ENCODE assay signal across 38 cellular contexts in the genomic region with DNA sequence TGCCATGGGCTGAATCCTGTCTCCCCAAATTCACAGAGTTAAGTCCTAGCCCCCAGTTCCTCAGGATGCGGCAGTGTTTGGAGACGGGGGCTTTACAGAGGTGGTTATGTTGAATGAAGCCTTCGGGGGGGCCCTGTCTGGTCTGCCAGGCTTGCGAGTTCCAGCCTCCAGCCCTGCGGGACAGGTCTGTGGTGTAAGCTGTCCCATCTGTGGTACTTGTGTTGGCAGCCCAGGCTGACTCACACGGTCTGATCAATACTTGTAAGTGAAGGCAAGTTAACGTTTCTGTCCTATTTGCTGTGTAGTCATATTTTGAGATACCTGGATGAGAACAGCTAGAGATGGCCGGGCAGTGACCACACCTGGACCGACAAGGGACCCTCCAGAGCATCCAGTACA. TPM values are rescaled to one million over a fixed set of nuclear protein-coding genes. Genes with fewer than 3 reads are reported as not detected.
"Had no signal": no experiment of that assay in that cellular context is flagged by ENCODE, and none has a peak within 500 bp of the region (broad histone marks: within the 10 kb centered on the region; RNA-seq: fewer than 3 reads in every experiment).

No MANE protein-coding gene starts in this region.

- H3K4me1 Mint-ChIP-seq: activated naive CD4-positive, alpha-beta T cell treated with anti-CD3 and anti-CD28 coated beads, Interleukin-2, amount 50 U/mL, for 24 hours; activated naive CD8-positive, alpha-beta T cell treated with anti-CD3 and anti-CD28 coated beads, Interleukin-2, amount 10 ng/mL, durations not matched to agents 7 days and 5 days had no signal

- H3K27me3 ChIP-seq: body of pancreas, MG63 had no signal

- FAIRE-seq: astrocyte had no signal

- H3K9me3 ChIP-seq: body of pancreas, breast epithelium, MG63, SJCRH30 had no signal

- H3K27ac ChIP-seq: body of pancreas, breast epithelium, SJCRH30, SK-N-MC, WERI-Rb-1 had no signal

- H3K4me1 ChIP-seq: body of pancreas, breast epithelium, SJCRH30 had no signal

- H3K9me3 Mint-ChIP-seq: activated CD4-positive, alpha-beta memory T cell treated with anti-CD3 and anti-CD28 coated beads, Interleukin-2, amount 10 ng/mL, durations not matched to agents 7 days and 5 days; activated naive CD4-positive, alpha-beta T cell treated with anti-CD3 and anti-CD28 coated beads, Interleukin-2, amount 50 U/mL, for 24 hours; activated naive CD8-positive, alpha-beta T cell treated with anti-CD3 and anti-CD28 coated beads, Interleukin-2, amount 10 ng/mL, durations not matched to agents 7 days and 5 days; activated T-cell treated with anti-CD3 and anti-CD28 coated beads, Interleukin-2, amount 50 U/mL, for 24 hours; activated T-helper 2 cell treated with anti-CD3 and anti-CD28 coated beads, Interferon-gamma antibody, Interleukin-2, Interleukin-4, amounts not matched to agents 10 μg/mL and 5 μg/mL and 100 μg/mL, durations not matched to agents 14 hours and 24 hours and 36 hours had no signal

- H3K4me3 Mint-ChIP-seq: activated CD4-positive, alpha-beta memory T cell treated with anti-CD3 and anti-CD28 coated beads, Interleukin-2, amount 10 ng/mL, durations not matched to agents 7 days and 5 days; activated naive CD4-positive, alpha-beta T cell treated with anti-CD3 and anti-CD28 coated beads, Interleukin-2, amount 50 U/mL, for 24 hours; activated naive CD8-positive, alpha-beta T cell treated with anti-CD3 and anti-CD28 coated beads, Interleukin-2, amount 10 ng/mL, durations not matched to agents 7 days and 5 days; activated T-cell treated with anti-CD3 and anti-CD28 coated beads, Interleukin-2, amount 50 U/mL, for 24 hours had no signal

- H3K36me3 Mint-ChIP-seq: activated naive CD4-positive, alpha-beta T cell treated with anti-CD3 and anti-CD28 coated beads, Interleukin-2, amount 50 U/mL, for 24 hours; activated naive CD8-positive, alpha-beta T cell treated with anti-CD3 and anti-CD28 coated beads, Interleukin-2, amount 10 ng/mL, durations not matched to agents 7 days and 5 days had no signal

- H3K27me3 Mint-ChIP-seq: activated naive CD4-positive, alpha-beta T cell treated with anti-CD3 and anti-CD28 coated beads, Interleukin-2, amount 50 U/mL, for 24 hours had no signal

- H3K36me3 ChIP-seq: breast epithelium, MG63, SJCRH30, WERI-Rb-1 had no signal

- H3K27ac Mint-ChIP-seq: activated CD4-positive, alpha-beta memory T cell treated with anti-CD3 and anti-CD28 coated beads, Interleukin-2, amount 10 ng/mL, durations not matched to agents 7 days and 5 days; activated naive CD4-positive, alpha-beta T cell treated with anti-CD3 and anti-CD28 coated beads, Interleukin-2, amount 50 U/mL, for 24 hours; activated naive CD8-positive, alpha-beta T cell treated with anti-CD3 and anti-CD28 coated beads, Interleukin-2, amount 10 ng/mL, durations not matched to agents 7 days and 5 days; activated T-cell treated with anti-CD3 and anti-CD28 coated beads, Interleukin-2, amount 50 U/mL, for 24 hours; activated T-helper 2 cell treated with anti-CD3 and anti-CD28 coated beads, Interferon-gamma antibody, Interleukin-2, Interleukin-4, amounts not matched to agents 10 μg/mL and 5 μg/mL and 100 μg/mL, durations not matched to agents 14 hours and 24 hours and 36 hours had no signal

- ATAC-seq: body of pancreas, Panc1 had no signal

- DNase-seq: activated CD4-positive, alpha-beta memory T cell treated with anti-CD3 and anti-CD28 coated beads, Interleukin-2, amount 10 ng/mL, durations not matched to agents 7 days and 5 days; activated CD4-positive, alpha-beta T cell treated with anti-CD3 and anti-CD28 coated beads for 1 hour; activated CD4-positive, alpha-beta T cell treated with anti-CD3 and anti-CD28 coated beads for 48 hours; activated CD4-positive, CD25-positive, alpha-beta regulatory T cell; activated CD8-positive, alpha-beta memory T cell treated with anti-CD3 and anti-CD28 coated beads for 24 hours; activated gamma-delta T cell; activated naive CD4-positive, alpha-beta T cell treated with Interleukin-2 at 50 U/mL for 16 hours; activated naive CD8-positive, alpha-beta T cell treated with anti-CD3 and anti-CD28 coated beads, Interleukin-2, amount 10 ng/mL, durations not matched to agents 7 days and 5 days; activated T-cell treated with anti-CD3 and anti-CD28 coated beads, Interleukin-2, amount 50 U/mL, for 24 hours; amygdala; body of pancreas; caudate nucleus; Kasumi-1; KG1; MG63; NCI-H1048; NCI-H1105 treated with DMSO at 0.1 percent for 48 hours; NCI-H1436; NCI-H1694; NCI-H1930; NCI-H2081 treated with DMSO at 0.1 percent for 48 hours; NCI-H226; NCI-H446 treated with DMSO at 0.1 percent for 48 hours; NCI-H524; SHP77; SJCRH30; T1000; WERI-Rb-1 had no signal

- H3K4me3 ChIP-seq: body of pancreas, breast epithelium, MG63, SJCRH30, SK-N-MC had no signal

RNA-seq across cellular contexts. Expression of a gene that starts 51.8 kb away (rescaled TPM):
- total RNA-seq: activated CD4-positive, alpha-beta memory T cell treated with anti-CD3 and anti-CD28 coated beads, Interleukin-2, amount 10 ng/mL, durations not matched to agents 7 days and 5 days; activated naive CD8-positive, alpha-beta T cell treated with anti-CD3 and anti-CD28 coated beads, Interleukin-2, amount 10 ng/mL, durations not matched to agents 7 days and 5 days; activated T-helper 2 cell treated with anti-CD3 and anti-CD28 coated beads, Interferon-gamma antibody, Interleukin-2, Interleukin-4, amounts not matched to agents 10 μg/mL and 5 μg/mL and 100 μg/mL, durations not matched to agents 14 hours and 24 hours and 36 hours; astrocyte; body of pancreas; breast epithelium; RPMI7951; SJCRH30; T-helper 1 cell treated with Interleukin-12 subunit alpha and Interleukin-12 subunit beta and Interleukin-4 antibody, amounts not matched to agents 30 ng/mL and 1 ng/mL, for 36 hours; T-helper 2 cell treated with Interferon-gamma antibody and Interleukin-4, amounts not matched to agents 100 ng/mL and 5 ng/mL, for 36 hours had no signal
- polyA plus RNA-seq: adipose tissue had no signal
